Comparison of ENCODE assay signal across 13 cellular contexts in genomic region chr13:33270906-33271538, GRCh38. TPM values are rescaled to one million over a fixed set of nuclear protein-coding genes. Genes with fewer than 3 reads are reported as not detected.
DNase-seq lines count a peak whose midpoint lies in the region; ATAC-seq and TF ChIP-seq lines count a peak whose summit lies in the region.
"Had no signal": no experiment of that assay in that cellular context is flagged by ENCODE, and none has a peak within 500 bp of the region (broad histone marks: within the 10 kb centered on the region; RNA-seq: fewer than 3 reads in every experiment).

No MANE protein-coding gene starts in this region.

- TF ChIP-seq POLR2A in body of pancreas (IDR thresholded peaks at IDR 0.05) = no peak

- no TSS peak for BruUV-seq in A673 (replicated peaks; lab: Mats Ljungman, UMichigan)

- H3K27me3 ChIP-seq in A673 (replicated peaks; ENCODE audit: insufficient read depth, low read depth, low read length, poor library complexity) (no peaks in the 10 kb centered on the region), body of pancreas (no peaks in the 10 kb centered on the region), left ventricle myocardium inferior (ENCODE audit: low read depth) (no peaks in the 10 kb centered on the region)

- CTCF ChIA-PET in A673 (lab: Charles Lee) = no interaction called here

- 46 to 57% methylated on average over 3 of the region's 3 CpGs for WGBS in body of pancreas, 2 donors

- intact Hi-C loops in A673 (cut with micrococcal nuclease; ENCODE audit: unreplicated experiment) (no loop called here), body of pancreas (cut with DNase I) (no loop called here), left ventricle myocardium inferior (cut with micrococcal nuclease) (no loop called here)

- ATAC-seq in body of pancreas (no peak), HG03175 (IDR thresholded peaks at IDR 0.05; ENCODE audit: unreplicated experiment) (no peak), HG03139 (IDR thresholded peaks at IDR 0.05; ENCODE audit: unreplicated experiment) (no peak)
- ATAC-seq: activated naive CD4-positive, alpha-beta T cell treated with anti-CD3 and anti-CD28 coated beads, Interleukin-2, amount 50 U/mL, for 72 hours; stimulated activated naive CD8-positive, alpha-beta T cell treated with anti-CD3 and anti-CD28 coated beads, Interleukin-15, Interleukin-2, amounts not matched to agents 100 U/mL and 50 U/mL, for 24 hours had no signal

- POLR2A ChIA-PET in A673 (lab: Charles Lee; ENCODE audit: low non-redundant PET) = no interaction called here

- H3K9me3 ChIP-seq in A673 (ENCODE audit: low read depth, low read length, poor library complexity, severe bottlenecking) (no peaks in the 10 kb centered on the region), body of pancreas (no peaks in the 10 kb centered on the region), left ventricle myocardium inferior (replicated peaks) (no peaks in the 10 kb centered on the region)

- TF ChIP-seq CTCF in A673 (conservative IDR thresholded peaks at IDR 0.05; ENCODE audit: low read depth, low read length) (no peak), body of pancreas (IDR thresholded peaks at IDR 0.05) (no peak), left ventricle myocardium inferior (IDR thresholded peaks at IDR 0.05; ENCODE audit: borderline replicate concordance) (no peak)

- H3K4me3 ChIP-seq in A673 (ENCODE audit: low read depth, low read length, poor library complexity, severe bottlenecking) = no peak overlapping the region
- H3K4me3 ChIP-seq in body of pancreas = no peak overlapping the region
- no peak overlapping the region for H3K4me3 ChIP-seq in left ventricle myocardium inferior

- H3K36me3 ChIP-seq in A673 (ENCODE audit: insufficient read depth, low read length, poor library complexity, severe bottlenecking) (no peaks in the 10 kb centered on the region), body of pancreas (replicated peaks in 1 of 2; ENCODE audit: insufficient read depth in 1 of 2, low read depth in 2 of 2) (no peaks in the 10 kb centered on the region), left ventricle myocardium inferior (no peaks in the 10 kb centered on the region)

- DNase-seq in A673 (ENCODE audit: low spot score) = no peak
- DNase-seq in body of pancreas = no peak
- DNase-seq in left ventricle myocardium inferior = no peak
- peak; percentile 56 for DNase-seq in renal cortical epithelial cell (ENCODE audit: low read depth)
- no peak for DNase-seq in DMS 273 (lab: John Stamatoyannopoulos, UW; ENCODE audit: unreplicated experiment)
- no peak for DNase-seq in stimulated activated CD8-positive, alpha-beta memory T cell treated with anti-CD3 and anti-CD28 coated beads, Interleukin-4, amount 100 ng/mL, for 48 hours
- DNase-seq: activated CD4-positive, alpha-beta memory T cell treated with anti-CD3 and anti-CD28 coated beads, Interleukin-2, amount 10 ng/mL, durations not matched to agents 7 days and 5 days; NCI-H2029 treated with DMSO at 0.1 percent for 48 hours; stimulated activated CD4-positive, alpha-beta T cell treated with anti-CD3 and anti-CD28 coated beads, Interleukin-2, amount 100 ng/mL, for 48 hours; stimulated activated naive CD8-positive, alpha-beta T cell treated with anti-CD3 and anti-CD28 coated beads, Interleukin-15, Interleukin-2, amounts not matched to agents 100 U/mL and 50 U/mL, for 24 hours had no signal

- H3K27ac ChIP-seq in A673 (ENCODE audit: low read depth, low read length, poor library complexity, severe bottlenecking) = peak overlapping the region; percentile 17
- H3K27ac ChIP-seq in body of pancreas = peak overlapping the region in 3 of 4 donors; percentile 61 to 84 (median 67)
- peak overlapping the region; percentile 77 for H3K27ac ChIP-seq in left ventricle myocardium inferior (replicated peaks)

- H3K4me1 ChIP-seq in A673 (ENCODE audit: insufficient read depth, low read length, poor library complexity, severe bottlenecking) = peaks cover 79% of the 10 kb centered on the region
- peaks cover 91% of the 10 kb centered on the region for H3K4me1 ChIP-seq in body of pancreas
- H3K4me1 ChIP-seq in left ventricle myocardium inferior = peaks cover 100% of the 10 kb centered on the region

RNA-seq across cellular contexts. Expression of gene STARD13, which starts 14.5 kb away (rescaled TPM):
- total RNA-seq in A673 (2021) = 45.7 and 48.7 TPM in 2 replicates
- total RNA-seq in body of pancreas = 10 to 100 TPM; 18.9 to 29.7 TPM
- 29.9 TPM for total RNA-seq in left ventricle myocardium inferior
- 11.6 and 53.2 TPM in 2 replicates for total RNA-seq in renal cortical epithelial cell

Comparison
In these comparisons a context has a peak if more than half of its experiments do, and no peak if none do; other contexts are left out.
1. H3K27ac ChIP-seq: peak in every context shown above with its lines; median percentile 77 in left ventricle myocardium inferior; 67 in body of pancreas; 17 in A673.